In genomic region chr18:10784596-10785202, GRCh38 we compare ENCODE assay signal across 18 cellular contexts.
"Had no signal": no experiment of that assay in that cellular context is flagged by ENCODE, and none has a peak within 500 bp of the region (broad histone marks: within the 10 kb centered on the region; RNA-seq: fewer than 3 reads in every experiment).

No MANE protein-coding gene starts in this region.

- H3K27ac Mint-ChIP-seq: activated CD4-positive, alpha-beta T cell treated with anti-CD3 and anti-CD28 coated beads, Interleukin-2, amount 10 ng/mL, durations not matched to agents 7 days and 5 days; activated naive CD8-positive, alpha-beta T cell treated with anti-CD3 and anti-CD28 coated beads for 36 hours; brain; dendritic cell treated with granulocyte-macrophage colony-stimulating factor and Interleukin-4, amounts not matched to agents 40 ng/mL and 50 ng/mL, for 4 days; effector memory CD8-positive, alpha-beta T cell; immature natural killer cell; natural killer cell; stimulated activated naive B cell treated with anti-CD40 and anti-IgM and Interleukin-4, amounts not matched to agents 10 μg/mL and 1 μg/mL and 100 μg/mL, for 72 hours had no signal

- H3K27me3 ChIP-seq: neutrophil had no signal

- H3K36me3 ChIP-seq: neutrophil had no signal

- H3K4me1 Mint-ChIP-seq: brain; stimulated activated naive B cell treated with anti-CD40 and anti-IgM and Interleukin-4, amounts not matched to agents 10 μg/mL and 1 μg/mL and 100 μg/mL, for 72 hours had no signal

- H3K36me3 Mint-ChIP-seq: activated naive CD8-positive, alpha-beta T cell treated with anti-CD3 and anti-CD28 coated beads for 36 hours; brain; immature natural killer cell; natural killer cell; stimulated activated naive B cell treated with anti-CD40 and anti-IgM and Interleukin-4, amounts not matched to agents 10 μg/mL and 1 μg/mL and 100 μg/mL, for 72 hours had no signal

- H3K79me2 ChIP-seq: parathyroid adenoma had no signal

- DNase-seq: activated CD4-positive, alpha-beta T cell treated with anti-CD3 and anti-CD28 coated beads, Interleukin-2, amount 10 ng/mL, durations not matched to agents 7 days and 5 days; activated CD4-positive, CD25-positive, alpha-beta regulatory T cell; activated CD8-positive, alpha-beta memory T cell treated with anti-CD3 and anti-CD28 coated beads for 24 hours; activated gamma-delta T cell treated with Interleukin-2 at 50 U/mL for 16 hours; activated naive CD8-positive, alpha-beta T cell treated with anti-CD3 and anti-CD28 coated beads for 36 hours; central memory CD4-positive, alpha-beta T cell; effector memory CD8-positive, alpha-beta T cell; immature natural killer cell; mesenchymal stem cell; natural killer cell; retina; stimulated activated naive B cell treated with anti-CD40 and anti-IgM and Interleukin-4, amounts not matched to agents 10 μg/mL and 1 μg/mL and 100 μg/mL, for 72 hours; trophoblast cell had no signal

- H3K27ac ChIP-seq: epithelial cell of prostate, neutrophil, parathyroid adenoma had no signal

- H3K9ac ChIP-seq: parathyroid adenoma had no signal

- H3K9me3 Mint-ChIP-seq: activated CD4-positive, alpha-beta T cell treated with anti-CD3 and anti-CD28 coated beads, Interleukin-2, amount 10 ng/mL, durations not matched to agents 7 days and 5 days; activated naive CD8-positive, alpha-beta T cell treated with anti-CD3 and anti-CD28 coated beads for 36 hours; brain; dendritic cell treated with granulocyte-macrophage colony-stimulating factor and Interleukin-4, amounts not matched to agents 40 ng/mL and 50 ng/mL, for 4 days; immature natural killer cell; natural killer cell had no signal

- H3K4me3 Mint-ChIP-seq: activated CD4-positive, alpha-beta T cell treated with anti-CD3 and anti-CD28 coated beads, Interleukin-2, amount 10 ng/mL, durations not matched to agents 7 days and 5 days; activated naive CD8-positive, alpha-beta T cell treated with anti-CD3 and anti-CD28 coated beads for 36 hours; brain; dendritic cell treated with granulocyte-macrophage colony-stimulating factor and Interleukin-4, amounts not matched to agents 40 ng/mL and 50 ng/mL, for 4 days; effector memory CD8-positive, alpha-beta T cell; immature natural killer cell; natural killer cell; stimulated activated naive B cell treated with anti-CD40 and anti-IgM and Interleukin-4, amounts not matched to agents 10 μg/mL and 1 μg/mL and 100 μg/mL, for 72 hours had no signal

- H3K27me3 Mint-ChIP-seq: brain had no signal

- H2AFZ ChIP-seq: parathyroid adenoma had no signal

- H3K9me3 ChIP-seq: neutrophil had no signal

- H3K4me1 ChIP-seq: parathyroid adenoma had no signal
